Comparison of ENCODE assay signal across 1 cellular context in genomic region chr12:65510584-65511050, GRCh38.
TF ChIP-seq lines count a peak whose summit lies in the region.

No MANE protein-coding gene starts in this region.

TF ChIP-seq in HepG2, 621 proteins besides CTCF, POLR2A, EP300 and RAD21 (continued from another document):
- TF ChIP-seq, protein P1, sequence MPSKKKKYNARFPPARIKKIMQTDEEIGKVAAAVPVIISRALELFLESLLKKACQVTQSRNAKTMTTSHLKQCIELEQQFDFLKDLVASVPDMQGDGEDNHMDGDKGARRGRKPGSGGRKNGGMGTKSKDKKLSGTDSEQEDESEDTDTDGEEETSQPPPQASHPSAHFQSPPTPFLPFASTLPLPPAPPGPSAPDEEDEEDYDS (CRISPR knock-in tag; IDR thresholded peaks at IDR 0.05), result peak; percentile 23; the same call in 1 of the 2 replicates
- TF ChIP-seq TCF12 (IDR thresholded peaks at IDR 0.05) (no peak), TCF12 (CRISPR knock-in tag; IDR thresholded peaks at IDR 0.05) (no peak), FOSL1 (CRISPR knock-in tag; IDR thresholded peaks at IDR 0.05; ENCODE audit: borderline replicate concordance) (no peak), CEBPB (IDR thresholded peaks at IDR 0.05; ENCODE audit: borderline replicate concordance, low read depth, low read length) (no peak), ZSCAN12 (CRISPR knock-in tag; IDR thresholded peaks at IDR 0.05) (no peak), SOX5 (CRISPR knock-in tag; IDR thresholded peaks at IDR 0.05; ENCODE audit: borderline replicate concordance) (peak; percentile 67; the same call in 1 of the 2 replicates), ZNF879 (CRISPR knock-in tag; IDR thresholded peaks at IDR 0.05) (no peak), SMYD3 (CRISPR knock-in tag; IDR thresholded peaks at IDR 0.05) (no peak), ZNF383 (CRISPR knock-in tag; IDR thresholded peaks at IDR 0.05; ENCODE audit: borderline replicate concordance) (no peak), ISL2 (CRISPR knock-in tag; IDR thresholded peaks at IDR 0.05) (peak; percentile 53; the same call in 1 of the 2 replicates), NR1H2 (CRISPR knock-in tag; IDR thresholded peaks at IDR 0.05; ENCODE audit: borderline replicate concordance, low read depth) (no peak), ZNF264 (CRISPR knock-in tag; IDR thresholded peaks at IDR 0.05) (peak; percentile 75; the same call in 1 of the 2 replicates), MXD1 (CRISPR knock-in tag; IDR thresholded peaks at IDR 0.05) (no peak), SIN3B (IDR thresholded peaks at IDR 0.05; ENCODE audit: low read length) (no peak), HES4 (CRISPR knock-in tag; IDR thresholded peaks at IDR 0.05; ENCODE audit: borderline replicate concordance) (no peak), ZNF792 (CRISPR knock-in tag; IDR thresholded peaks at IDR 0.05) (0 out of 2 replicates have a peak, but pooled peaks have one; percentile 16)
- TF ChIP-seq, protein P2, sequence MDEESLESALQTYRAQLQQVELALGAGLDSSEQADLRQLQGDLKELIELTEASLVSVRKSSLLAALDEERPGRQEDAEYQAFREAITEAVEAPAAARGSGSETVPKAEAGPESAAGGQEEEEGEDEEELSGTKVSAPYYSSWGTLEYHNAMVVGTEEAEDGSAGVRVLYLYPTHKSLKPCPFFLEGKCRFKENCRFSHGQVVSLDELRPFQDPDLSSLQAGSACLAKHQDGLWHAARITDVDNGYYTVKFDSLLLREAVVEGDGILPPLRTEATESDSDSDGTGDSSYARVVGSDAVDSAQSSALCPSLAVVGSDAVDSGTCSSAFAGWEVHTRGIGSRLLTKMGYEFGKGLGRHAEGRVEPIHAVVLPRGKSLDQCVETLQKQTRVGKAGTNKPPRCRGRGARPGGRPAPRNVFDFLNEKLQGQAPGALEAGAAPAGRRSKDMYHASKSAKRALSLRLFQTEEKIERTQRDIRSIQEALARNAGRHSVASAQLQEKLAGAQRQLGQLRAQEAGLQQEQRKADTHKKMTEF (CRISPR knock-in tag; IDR thresholded peaks at IDR 0.05), result 0 out of 2 replicates have a peak, but pooled peaks have one; percentile 25
- TF ChIP-seq, protein P3, sequence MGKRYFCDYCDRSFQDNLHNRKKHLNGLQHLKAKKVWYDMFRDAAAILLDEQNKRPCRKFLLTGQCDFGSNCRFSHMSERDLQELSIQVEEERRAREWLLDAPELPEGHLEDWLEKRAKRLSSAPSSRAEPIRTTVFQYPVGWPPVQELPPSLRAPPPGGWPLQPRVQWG (CRISPR knock-in tag; IDR thresholded peaks at IDR 0.05; ENCODE audit: borderline replicate concordance, low read depth), result no peak
- TF ChIP-seq, protein P4, sequence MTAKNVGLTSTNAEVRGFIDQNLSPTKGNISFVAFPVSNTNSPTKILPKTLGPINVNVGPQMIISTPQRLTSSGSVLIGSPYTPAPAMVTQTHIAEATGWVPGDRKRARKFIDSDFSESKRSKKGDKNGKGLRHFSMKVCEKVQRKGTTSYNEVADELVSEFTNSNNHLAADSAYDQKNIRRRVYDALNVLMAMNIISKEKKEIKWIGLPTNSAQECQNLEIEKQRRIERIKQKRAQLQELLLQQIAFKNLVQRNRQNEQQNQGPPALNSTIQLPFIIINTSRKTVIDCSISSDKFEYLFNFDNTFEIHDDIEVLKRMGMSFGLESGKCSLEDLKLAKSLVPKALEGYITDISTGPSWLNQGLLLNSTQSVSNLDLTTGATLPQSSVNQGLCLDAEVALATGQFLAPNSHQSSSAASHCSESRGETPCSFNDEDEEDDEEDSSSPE (CRISPR knock-in tag; IDR thresholded peaks at IDR 0.05), result peak; percentile 95
- TF ChIP-seq, protein P5, sequence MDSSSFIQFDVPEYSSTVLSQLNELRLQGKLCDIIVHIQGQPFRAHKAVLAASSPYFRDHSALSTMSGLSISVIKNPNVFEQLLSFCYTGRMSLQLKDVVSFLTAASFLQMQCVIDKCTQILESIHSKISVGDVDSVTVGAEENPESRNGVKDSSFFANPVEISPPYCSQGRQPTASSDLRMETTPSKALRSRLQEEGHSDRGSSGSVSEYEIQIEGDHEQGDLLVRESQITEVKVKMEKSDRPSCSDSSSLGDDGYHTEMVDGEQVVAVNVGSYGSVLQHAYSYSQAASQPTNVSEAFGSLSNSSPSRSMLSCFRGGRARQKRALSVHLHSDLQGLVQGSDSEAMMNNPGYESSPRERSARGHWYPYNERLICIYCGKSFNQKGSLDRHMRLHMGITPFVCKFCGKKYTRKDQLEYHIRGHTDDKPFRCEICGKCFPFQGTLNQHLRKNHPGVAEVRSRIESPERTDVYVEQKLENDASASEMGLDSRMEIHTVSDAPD (CRISPR knock-in tag; IDR thresholded peaks at IDR 0.05), result 0 out of 2 replicates have a peak, but pooled peaks have one; percentile 39
- TF ChIP-seq, protein P6, sequence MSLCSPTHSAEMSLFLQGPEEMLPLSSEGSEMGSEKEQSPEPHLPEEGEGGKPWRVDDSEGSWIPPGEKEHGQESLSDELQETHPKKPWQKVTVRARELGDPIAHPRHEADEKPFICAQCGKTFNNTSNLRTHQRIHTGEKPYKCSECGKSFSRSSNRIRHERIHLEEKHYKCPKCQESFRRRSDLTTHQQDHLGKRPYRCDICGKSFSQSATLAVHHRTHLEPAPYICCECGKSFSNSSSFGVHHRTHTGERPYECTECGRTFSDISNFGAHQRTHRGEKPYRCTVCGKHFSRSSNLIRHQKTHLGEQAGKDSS (CRISPR knock-in tag; IDR thresholded peaks at IDR 0.05; ENCODE audit: borderline replicate concordance, low read depth), result no peak
